Comparison of ENCODE assay signal across 8 cellular contexts in genomic region chr12:53677612-53678133, GRCh38. TPM values are rescaled to one million over a fixed set of nuclear protein-coding genes. Genes with fewer than 3 reads are reported as not detected.
A peak's percentile ranks its signal among the peaks of the same experiment; 100 is the strongest.
DNase-seq lines count a peak whose midpoint lies in the region; ATAC-seq and TF ChIP-seq lines count a peak whose summit lies in the region.

No MANE protein-coding gene starts in this region.

- H3K27me3 ChIP-seq in CD4-positive, CD25-positive, alpha-beta regulatory T cell (ENCODE audit: control insufficient read depth, insufficient read depth, low read length): peaks cover 20% of the 10 kb centered on the region
- H3K27me3 ChIP-seq in Peyer's patch: no peaks in the 10 kb centered on the region

- peaks cover 4 to 30% (median 23%) of the 10 kb centered on the region in 4 donors for H3K4me1 Mint-ChIP-seq in CD4-positive, CD25-positive, alpha-beta regulatory T cell

- peaks cover 24% of the 10 kb centered on the region for H3K4me1 ChIP-seq in CD4-positive, CD25-positive, alpha-beta regulatory T cell (ENCODE audit: control insufficient read depth, insufficient read depth, low read length, poor library complexity, severe bottlenecking)
- peaks cover 0 to 25% (median 8%) of the 10 kb centered on the region in 4 donors for H3K4me1 ChIP-seq in Peyer's patch

- no peaks in the 10 kb centered on the region for H3K9me3 Mint-ChIP-seq in CD4-positive, CD25-positive, alpha-beta regulatory T cell

- H3K9me3 ChIP-seq in CD4-positive, CD25-positive, alpha-beta regulatory T cell (ENCODE audit: control insufficient read depth in 2 of 2, low read length in 2 of 2): no peaks in the 10 kb centered on the region
- no peaks in the 10 kb centered on the region for H3K9me3 ChIP-seq in Peyer's patch

- no peak overlapping the region for H3K27ac Mint-ChIP-seq in CD4-positive, CD25-positive, alpha-beta regulatory T cell

- no peak overlapping the region for H3K4me3 ChIP-seq in CD4-positive, CD25-positive, alpha-beta regulatory T cell (ENCODE audit: low read depth, low read length)
- peak overlapping the region in 3 of 4 donors; percentile 70 to 80 (median 73) for H3K4me3 ChIP-seq in Peyer's patch

- H3K4me3 Mint-ChIP-seq in CD4-positive, CD25-positive, alpha-beta regulatory T cell: peak overlapping the region; percentile 51 to 95 (median 76)

- H3K27me3 Mint-ChIP-seq in CD4-positive, CD25-positive, alpha-beta regulatory T cell: peaks cover 30% of the 10 kb centered on the region

- TF ChIP-seq POLR2A in Peyer's patch (IDR thresholded peaks at IDR 0.05): no peak

- no peak overlapping the region for H3K27ac ChIP-seq in CD4-positive, CD25-positive, alpha-beta regulatory T cell (ENCODE audit: insufficient read depth, low read length, poor library complexity, severe bottlenecking)
- peak overlapping the region; percentile 57 to 90 (median 86) for H3K27ac ChIP-seq in Peyer's patch

- TF ChIP-seq CTCF in Peyer's patch (IDR thresholded peaks at IDR 0.05): no peak

- ATAC-seq in CD4-positive, CD25-positive, alpha-beta regulatory T cell (ENCODE audit: low read depth in 2 of 2): no peak
- no peak for ATAC-seq in HG03354 (IDR thresholded peaks at IDR 0.05; ENCODE audit: poor library complexity, severe bottlenecking, unreplicated experiment)
- ATAC-seq in HG02870 (IDR thresholded peaks at IDR 0.05; ENCODE audit: unreplicated experiment): no peak

- no peak for DNase-seq in CD4-positive, CD25-positive, alpha-beta regulatory T cell
- DNase-seq in Peyer's patch (no peak), globus pallidus (ENCODE audit: low spot score) (peak; percentile 75), pons (ENCODE audit: low spot score) (peak; percentile 77), DMS 273 treated with DMSO at 0.1 percent for 48 hours (lab: John Stamatoyannopoulos, UW) (no peak), middle frontal gyrus (ENCODE audit: extremely low spot score, low spot score) (no peak)

- H3K36me3 Mint-ChIP-seq in CD4-positive, CD25-positive, alpha-beta regulatory T cell: peaks cover 5% of the 10 kb centered on the region

- H3K36me3 ChIP-seq in CD4-positive, CD25-positive, alpha-beta regulatory T cell (ENCODE audit: control insufficient read depth, insufficient read depth, low read length): peaks cover 1% of the 10 kb centered on the region
- peaks cover 0 to 12% (median 0%) of the 10 kb centered on the region in 3 donors for H3K36me3 ChIP-seq in Peyer's patch

RNA-seq across cellular contexts. Expression of gene ATP5MC2, which starts 1.8 kb away (rescaled TPM):
- total RNA-seq in CD4-positive, CD25-positive, alpha-beta regulatory T cell: 228 TPM
- polyA plus RNA-seq in CD4-positive, CD25-positive, alpha-beta regulatory T cell: 100 to 1,000 TPM; 577 to 700 (median 672) TPM
- total RNA-seq in Peyer's patch: 100 to 1,000 TPM; 118 to 246 (median 203) TPM

RNA-seq across cellular contexts. Expression of gene CALCOCO1, which starts 49.6 kb away (rescaled TPM):
- 209 TPM for total RNA-seq in CD4-positive, CD25-positive, alpha-beta regulatory T cell
- 100 to 1,000 TPM in 3 of 4 donors, 10 to 100 TPM in 1; 91.5 to 119 (median 112) TPM for polyA plus RNA-seq in CD4-positive, CD25-positive, alpha-beta regulatory T cell
- total RNA-seq in Peyer's patch: 100 to 1,000 TPM in 3 of 4 donors, 10 to 100 TPM in 1; 79.7 to 342 (median 175) TPM

RNA-seq across cellular contexts. Expression of gene ATF7, which starts 51.5 kb away (rescaled TPM):
- total RNA-seq in CD4-positive, CD25-positive, alpha-beta regulatory T cell: 41.0 TPM
- 10 to 100 TPM; 11.6 to 16.7 (median 14.3) TPM for polyA plus RNA-seq in CD4-positive, CD25-positive, alpha-beta regulatory T cell
- total RNA-seq in Peyer's patch: 10 to 100 TPM; 25.6 to 38.0 (median 29.8) TPM

Comparison
In these comparisons a context has a peak if more than half of its experiments do, and no peak if none do; other contexts are left out.
1. DNase-seq: peak in globus pallidus (single experiment) and pons (single experiment); none in CD4-positive, CD25-positive, alpha-beta regulatory T cell (0 of 3), Peyer's patch (0 of 3), DMS 273 treated with DMSO at 0.1 percent for 48 hours (single experiment) and middle frontal gyrus (single experiment).